In genomic region chr15:74383286-74383685, GRCh38 we compare ENCODE assay signal across 12 cellular contexts. TPM values are rescaled to one million over a fixed set of nuclear protein-coding genes. Genes with fewer than 3 reads are reported as not detected.
DNase-seq lines count a peak whose midpoint lies in the region; ATAC-seq, FAIRE-seq and TF ChIP-seq lines count a peak whose summit lies in the region.
"Had no signal": no experiment of that assay in that cellular context is flagged by ENCODE, and none has a peak within 500 bp of the region (broad histone marks: within the 10 kb centered on the region; RNA-seq: fewer than 3 reads in every experiment).

No MANE protein-coding gene starts in this region.

- peak; percentile 13 for ATAC-seq in GM19035 (IDR thresholded peaks at IDR 0.05; ENCODE audit: unreplicated experiment)

- H2AK5ac ChIP-seq in neuronal stem cell (ENCODE audit: low read depth, low read length): no peak overlapping the region

- H3K9me3 ChIP-seq in CD4-positive, alpha-beta memory T cell (ENCODE audit: control insufficient read depth in 1 of 2, low read length in 2 of 2): no peaks in the 10 kb centered on the region
- no peaks in the 10 kb centered on the region for H3K9me3 ChIP-seq in Karpas-422 (ENCODE audit: low read length)
- H3K9me3 ChIP-seq in endodermal cell (ENCODE audit: control insufficient read depth, low read length): no peaks in the 10 kb centered on the region
- no peaks in the 10 kb centered on the region for H3K9me3 ChIP-seq in neuronal stem cell (replicated peaks in 1 of 2; ENCODE audit: control insufficient read depth in 2 of 2, insufficient read depth in 1 of 2, low read depth in 1 of 2, low read length in 2 of 2)
- H3K9me3 ChIP-seq: adrenal gland, left ventricle myocardium inferior had no signal

- no peak overlapping the region for H3K4ac ChIP-seq in neuronal stem cell (ENCODE audit: low read length)

- peak overlapping the region; percentile 44 for H3K4me2 ChIP-seq in Karpas-422 (ENCODE audit: low read depth, low read length, poor library complexity, severe bottlenecking)
- H3K4me2 ChIP-seq in neuronal stem cell (ENCODE audit: insufficient read depth, low read length, poor library complexity, severe bottlenecking): no peak overlapping the region

- CTCF ChIA-PET in CD4-positive, alpha-beta memory T cell (lab: Charles Lee; ENCODE audit: partially characterized antibody): interaction anchor here (0.7 to 21.8 kb wide), 10 partner anchors 11 to 107 kb away, joined by 3 to 550 read pairs (median 6); partner anchors contain the start of genes SEMA7A and UBL7

- H3K18ac ChIP-seq in neuronal stem cell (ENCODE audit: low read length): no peak overlapping the region

- TF ChIP-seq CTCF in endodermal cell (conservative IDR thresholded peaks at IDR 0.05): no peak

- no peaks in the 10 kb centered on the region for H3K27me3 Mint-ChIP-seq in CD4-positive, alpha-beta memory T cell
- no peaks in the 10 kb centered on the region for H3K27me3 Mint-ChIP-seq in endodermal cell (ENCODE audit: insufficient read depth)

- no peaks in the 10 kb centered on the region for H3K27me3 ChIP-seq in CD4-positive, alpha-beta memory T cell (ENCODE audit: insufficient read depth, low read length)
- H3K27me3 ChIP-seq in Karpas-422 (ENCODE audit: low read length) (no peaks in the 10 kb centered on the region), endodermal cell (ENCODE audit: control insufficient read depth, insufficient read depth, low read length, poor library complexity, severe bottlenecking) (no peaks in the 10 kb centered on the region), neuronal stem cell (ENCODE audit: control insufficient read depth in 3 of 3, insufficient read depth in 3 of 3, low read depth in 1 of 3, low read length in 3 of 3) (peaks cover 0 to 22% (median 0%) of the 10 kb centered on the region in 3 experiments)
- H3K27me3 ChIP-seq: adrenal gland had no signal

- H3K9ac ChIP-seq in Karpas-422 (ENCODE audit: low read length): no peak overlapping the region
- H3K9ac ChIP-seq in endodermal cell (ENCODE audit: extremely low read depth, low read length, poor library complexity, severe bottlenecking): no peak overlapping the region
- no peak overlapping the region for H3K9ac ChIP-seq in neuronal stem cell (ENCODE audit: low read depth, low read length, poor library complexity)

- no peak overlapping the region for H2BK15ac ChIP-seq in neuronal stem cell (ENCODE audit: low read length)

- FAIRE-seq in H54 (lab: Jason Lieb, UNC): no peak

- peak overlapping the region in 4 of 7 donors; percentile 35 to 91 (median 71) for H3K27ac Mint-ChIP-seq in CD4-positive, alpha-beta memory T cell
- H3K27ac Mint-ChIP-seq in endodermal cell: peak overlapping the region; percentile 13

- no peak overlapping the region for H3K14ac ChIP-seq in neuronal stem cell (ENCODE audit: low read length)

- no peak for TF ChIP-seq POLR2A in H54 (IDR thresholded peaks at IDR 0.05; ENCODE audit: low read depth, low read length)

- H2AFZ ChIP-seq in Karpas-422 (ENCODE audit: low read length) (no peak overlapping the region), neuronal stem cell (ENCODE audit: low read length) (no peak overlapping the region)

- no peak overlapping the region for H3K4me3 ChIP-seq in CD4-positive, alpha-beta memory T cell (ENCODE audit: low read length in 2 of 2)
- H3K4me3 ChIP-seq in Karpas-422 (ENCODE audit: low read length): no peak overlapping the region
- H3K4me3 ChIP-seq in endodermal cell (ENCODE audit: low read length): no peak overlapping the region
- H3K4me3 ChIP-seq in neuronal stem cell (ENCODE audit: low read length in 2 of 2): no peak overlapping the region
- H3K4me3 ChIP-seq: adrenal gland, left ventricle myocardium inferior had no signal

- H3K9me3 Mint-ChIP-seq in CD4-positive, alpha-beta memory T cell: no peaks in the 10 kb centered on the region
- no peaks in the 10 kb centered on the region for H3K9me3 Mint-ChIP-seq in endodermal cell

- H3K79me2 ChIP-seq in Karpas-422 (ENCODE audit: low read length): no peaks in the 10 kb centered on the region

- no peaks in the 10 kb centered on the region for H3K79me1 ChIP-seq in neuronal stem cell (ENCODE audit: low read depth, low read length)

- intact Hi-C loops in CD4-positive, alpha-beta memory T cell (cut with micrococcal nuclease): no loop called here

- no peaks in the 10 kb centered on the region for H4K20me1 ChIP-seq in Karpas-422 (ENCODE audit: insufficient read depth, low read depth, low read length)

- H3K27ac ChIP-seq in CD4-positive, alpha-beta memory T cell (ENCODE audit: low read depth, low read length): no peak overlapping the region
- H3K27ac ChIP-seq in Karpas-422 (ENCODE audit: low read length) (no peak overlapping the region), endodermal cell (ENCODE audit: low read depth, low read length) (no peak overlapping the region), neuronal stem cell (replicated peaks; ENCODE audit: low read length) (no peak overlapping the region)
- H3K27ac ChIP-seq: adrenal gland, left ventricle myocardium inferior had no signal

- H4K8ac ChIP-seq in neuronal stem cell (ENCODE audit: low read depth, low read length): no peak overlapping the region

- H3K9me2 ChIP-seq in Karpas-422 (replicated peaks; ENCODE audit: insufficient read depth, low read length): no peaks in the 10 kb centered on the region

- peaks cover 33% of the 10 kb centered on the region for H3K4me1 ChIP-seq in CD4-positive, alpha-beta memory T cell (ENCODE audit: insufficient read depth, low read length)
- peaks cover 52% of the 10 kb centered on the region for H3K4me1 ChIP-seq in Karpas-422 (ENCODE audit: low read length)
- no peaks in the 10 kb centered on the region for H3K4me1 ChIP-seq in endodermal cell (ENCODE audit: control insufficient read depth, insufficient read depth, low read length)
- H3K4me1 ChIP-seq in neuronal stem cell (ENCODE audit: control insufficient read depth in 2 of 2, insufficient read depth in 1 of 2, low read depth in 1 of 2, low read length in 2 of 2): peaks cover 3 to 13% of the 10 kb centered on the region in 2 donors
- H3K4me1 ChIP-seq: adrenal gland had no signal

- H4K91ac ChIP-seq in neuronal stem cell (ENCODE audit: low read depth, low read length, poor library complexity): no peak overlapping the region

- WGBS in endodermal cell (ENCODE audit: insufficient coverage in 1 of 2, insufficient read length in 1 of 2), 2 experiments: 90 to 93% methylated on average over 3 to 4 of the region's 4 CpGs
- WGBS in neuronal stem cell (ENCODE audit: extremely low coverage in 2 of 2, insufficient read length in 2 of 2, insufficient replicate concordance in 1 of 2), 2 donors: no CpG with 5 or more reads among the region's 4 CpGs

- no peak overlapping the region for H3K23ac ChIP-seq in neuronal stem cell (ENCODE audit: low read depth, low read length, poor library complexity)

- no peak overlapping the region for H3K4me3 Mint-ChIP-seq in CD4-positive, alpha-beta memory T cell
- no peak overlapping the region for H3K4me3 Mint-ChIP-seq in endodermal cell

- DNase-seq in CD4-positive, alpha-beta memory T cell: no peak
- DNase-seq in Karpas-422 (no peak), endodermal cell (no peak), foreskin melanocyte (no peak), H54 (ENCODE audit: insufficient read length, low spot score) (no peak), NCI-H1694 (lab: John Stamatoyannopoulos, UW) (no peak), neuronal stem cell (ENCODE audit: low spot score) (no peak)
- DNase-seq: adrenal gland, left ventricle myocardium inferior, SIG-M5 had no signal

- no peak overlapping the region for H2BK12ac ChIP-seq in neuronal stem cell (ENCODE audit: low read length)

- no peak overlapping the region for H2BK5ac ChIP-seq in neuronal stem cell (ENCODE audit: low read length)

- H3K36me3 Mint-ChIP-seq in CD4-positive, alpha-beta memory T cell: no peaks in the 10 kb centered on the region
- H3K36me3 Mint-ChIP-seq in endodermal cell (ENCODE audit: low read depth): no peaks in the 10 kb centered on the region

- POLR2A ChIA-PET in CD4-positive, alpha-beta memory T cell (lab: Charles Lee; ENCODE audit: partially characterized antibody): interaction anchor here (1.5 to 2.3 kb wide), 2 partner anchors 16 to 78 kb away, joined by 7 to 10 read pairs; partner anchors contain the start of gene UBL7

- H2BK120ac ChIP-seq in neuronal stem cell (ENCODE audit: low read depth, low read length): no peak overlapping the region

- no peaks in the 10 kb centered on the region for H3K36me3 ChIP-seq in CD4-positive, alpha-beta memory T cell (ENCODE audit: insufficient read depth, low read length)
- H3K36me3 ChIP-seq in Karpas-422 (ENCODE audit: insufficient read depth, low read length): no peaks in the 10 kb centered on the region
- no peaks in the 10 kb centered on the region for H3K36me3 ChIP-seq in endodermal cell (ENCODE audit: control insufficient read depth, insufficient read depth, low read length)
- no peaks in the 10 kb centered on the region for H3K36me3 ChIP-seq in neuronal stem cell (replicated peaks in 1 of 2; ENCODE audit: control insufficient read depth in 2 of 2, insufficient read depth in 2 of 2, low read length in 2 of 2)
- H3K36me3 ChIP-seq: adrenal gland, left ventricle myocardium inferior had no signal

- peaks cover 9 to 26% (median 18%) of the 10 kb centered on the region in 4 donors for H3K4me1 Mint-ChIP-seq in CD4-positive, alpha-beta memory T cell
- H3K4me1 Mint-ChIP-seq in endodermal cell: peaks cover 4% of the 10 kb centered on the region

RNA-seq across cellular contexts. Expression of gene CYP11A1, which starts 15.8 kb away (rescaled TPM):
- total RNA-seq in CD4-positive, alpha-beta memory T cell: not detected
- polyA plus RNA-seq in CD4-positive, alpha-beta memory T cell: not detected
- total RNA-seq in Karpas-422 (2014; rRNA removed; shearing (Covaris generic); ENCODE audit: low replicate concordance): not detected in 2 replicates
- total RNA-seq in endodermal cell: 1 to 10 TPM; 4.8 to 5.3 TPM
- polyA plus RNA-seq in endodermal cell (2013, experiment 1 of 2): 1.1 TPM
- 1.0 TPM for polyA plus RNA-seq in endodermal cell (2013, experiment 2 of 2)
- 0.77 TPM for polyA plus RNA-seq in neuronal stem cell (2013, experiment 1 of 2)
- 0.80 TPM for polyA plus RNA-seq in neuronal stem cell (2013, experiment 2 of 2)
- total RNA-seq: NCI-H460 had no signal

RNA-seq across cellular contexts. Expression of gene SEMA7A, which starts 50.5 kb away (rescaled TPM):
- 1 to 10 TPM; 1.2 to 1.9 TPM for total RNA-seq in CD4-positive, alpha-beta memory T cell
- under 1 TPM in 1 of 2 donors, not detected in 1; 0.10 TPM for polyA plus RNA-seq in CD4-positive, alpha-beta memory T cell
- total RNA-seq in Karpas-422 (2014; rRNA removed; shearing (Covaris generic); ENCODE audit: low replicate concordance): 41.6 and 49.1 TPM in 2 replicates
- 1 to 10 TPM; 8.1 to 8.2 TPM for total RNA-seq in endodermal cell
- polyA plus RNA-seq in endodermal cell (2013, experiment 1 of 2): 21.8 TPM
- polyA plus RNA-seq in endodermal cell (2013, experiment 2 of 2): 21.5 TPM
- 10.3 TPM for polyA plus RNA-seq in neuronal stem cell (2013, experiment 1 of 2)
- polyA plus RNA-seq in neuronal stem cell (2013, experiment 2 of 2): 10.3 TPM
